Comparison of ENCODE assay signal across 18 cellular contexts in genomic region chr11:31069447-31070205, GRCh38.
"Had no signal": no experiment of that assay in that cellular context is flagged by ENCODE, and none has a peak within 500 bp of the region (broad histone marks: within the 10 kb centered on the region; RNA-seq: fewer than 3 reads in every experiment).

No MANE protein-coding gene starts in this region.

- H3K27ac ChIP-seq: epithelial cell of prostate, esophagus muscularis mucosa, gastrocnemius medialis, heart right ventricle, left ventricle myocardium inferior, lower lobe of right lung, ovary, right atrium auricular region had no signal

- H3K4me1 ChIP-seq: esophagus muscularis mucosa, gastrocnemius medialis, heart right ventricle, left ventricle myocardium inferior, lower lobe of right lung, right atrium auricular region had no signal

- H3K9me3 ChIP-seq: esophagus muscularis mucosa, gastrocnemius medialis, lower lobe of right lung, ovary, right atrium auricular region had no signal

- H3K4me3 ChIP-seq: esophagus muscularis mucosa, gastrocnemius medialis, heart right ventricle, left ventricle myocardium inferior, lower lobe of right lung, ovary, right atrium auricular region had no signal

- ATAC-seq: effector memory CD8-positive, alpha-beta T cell; gastrocnemius medialis; heart right ventricle; left cardiac atrium; lower lobe of right lung; natural killer cell had no signal

- FAIRE-seq: small intestine, urothelium cell line had no signal

- DNase-seq: effector memory CD8-positive, alpha-beta T cell; gastrocnemius medialis; heart right ventricle; hypothalamus; islet precursor cell; left cardiac atrium; left ventricle myocardium inferior; lower lobe of right lung; natural killer cell; ovary; small intestine; stimulated activated CD4-positive, alpha-beta T cell treated with anti-CD3 and anti-CD28 coated beads, Interleukin-12 subunit alpha, Interleukin-12 subunit beta, amount 100 ng/mL, for 4 hours; stimulated activated naive CD4-positive, alpha-beta T cell; trophoblast cell had no signal

- H3K27me3 ChIP-seq: esophagus muscularis mucosa, gastrocnemius medialis, heart right ventricle, ovary, right atrium auricular region had no signal

- H3K36me3 ChIP-seq: esophagus muscularis mucosa, gastrocnemius medialis, heart right ventricle, left ventricle myocardium inferior, lower lobe of right lung, ovary, right atrium auricular region had no signal
